28 cellular contexts compared by ENCODE assay signal in the genomic region with DNA sequence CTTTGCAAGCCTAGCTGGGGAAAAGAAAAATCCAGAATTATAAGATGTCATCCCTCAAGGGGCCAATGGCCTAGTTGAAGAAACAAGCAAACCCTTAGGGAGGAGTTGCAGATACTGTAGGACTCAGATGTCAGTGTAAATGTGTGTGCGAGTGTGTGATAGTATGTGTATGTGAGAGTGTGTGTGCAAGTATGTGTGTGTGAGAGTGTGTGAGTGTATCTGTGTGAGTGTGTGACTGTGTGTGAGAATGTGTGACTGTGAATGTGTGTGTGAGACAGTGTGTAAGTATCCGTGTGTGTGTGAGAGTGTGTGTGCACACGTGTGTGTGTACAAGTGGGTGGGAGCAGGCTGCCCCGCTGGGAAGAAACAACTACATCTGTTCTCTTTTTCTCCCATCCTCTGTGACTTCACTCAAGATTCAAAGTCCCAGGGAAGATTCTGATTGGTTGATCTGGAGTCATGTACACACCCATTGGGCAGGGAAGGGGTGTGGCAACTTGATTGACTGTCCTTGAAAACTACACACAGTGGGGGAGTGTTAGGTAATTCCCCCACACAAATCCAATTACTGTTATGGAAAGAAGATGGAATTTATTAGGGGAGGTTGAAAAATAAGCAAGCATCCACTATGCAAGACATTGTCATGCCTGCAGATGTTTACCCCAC. TPM values are rescaled to one million over a fixed set of nuclear protein-coding genes. Genes with fewer than 3 reads are reported as not detected.
DNase-seq lines count a peak whose midpoint lies in the region; ATAC-seq, FAIRE-seq and TF ChIP-seq lines count a peak whose summit lies in the region.
"Had no signal": no experiment of that assay in that cellular context is flagged by ENCODE, and none has a peak within 500 bp of the region (broad histone marks: within the 10 kb centered on the region; RNA-seq: fewer than 3 reads in every experiment).

No MANE protein-coding gene starts in this region.

- H3K9me3 ChIP-seq in HEK293 (ENCODE audit: control insufficient read depth, insufficient read depth, low read depth, low read length) (no peaks in the 10 kb centered on the region), GM12878 (replicated peaks; ENCODE audit: control insufficient read depth, insufficient read depth, low read length) (no peaks in the 10 kb centered on the region), Peyer's patch (no peaks in the 10 kb centered on the region)
- H3K9me3 ChIP-seq: BE2C had no signal

- no peaks in the 10 kb centered on the region for H4K20me1 ChIP-seq in GM12878 (ENCODE audit: control insufficient read depth, insufficient read depth)

- H2AFZ ChIP-seq in GM12878 (ENCODE audit: control insufficient read depth, low read depth, low read length): no peak overlapping the region

- H3K27me3 ChIP-seq in GM12878 (replicated peaks in 1 of 2; ENCODE audit: control insufficient read depth in 2 of 2, insufficient read depth in 2 of 2, low read length in 1 of 2) (no peaks in the 10 kb centered on the region), Peyer's patch (no peaks in the 10 kb centered on the region)
- H3K27me3 ChIP-seq: BE2C had no signal

- H3K79me2 ChIP-seq in GM12878 (ENCODE audit: control insufficient read depth, insufficient read depth, low read length): no peaks in the 10 kb centered on the region

- H3K4me3 ChIP-seq in HEK293 (ENCODE audit: low read depth, low read length): no peak overlapping the region
- H3K4me3 ChIP-seq in Jurkat, Clone E6-1 (ENCODE audit: low read length): no peak overlapping the region
- no peak overlapping the region for H3K4me3 ChIP-seq in GM12878
- no peak overlapping the region for H3K4me3 ChIP-seq in Peyer's patch

- in situ Hi-C loops in GM12878 (cut with MboI): no loop called here

- H3K4me1 ChIP-seq in HEK293 (ENCODE audit: control insufficient read depth, insufficient read depth, low read length) (peaks cover 11% of the 10 kb centered on the region), GM12878 (ENCODE audit: control insufficient read depth, insufficient read depth, low read length) (no peaks in the 10 kb centered on the region), Peyer's patch (no peaks in the 10 kb centered on the region)

- H3K9ac ChIP-seq in GM12878 (ENCODE audit: control insufficient read depth, insufficient read depth, low read length): no peak overlapping the region

- H3K27ac ChIP-seq in HEK293 (ENCODE audit: extremely low read depth, low read depth, low read length): no peak overlapping the region
- no peak overlapping the region for H3K27ac ChIP-seq in GM12878 (ENCODE audit: control insufficient read depth, insufficient read depth)
- no peak overlapping the region for H3K27ac ChIP-seq in Peyer's patch

- TF ChIP-seq CTCF in HEK293 (tag by site-specific recombination; IDR thresholded peaks at IDR 0.05) (no peak), GM12878 (IDR thresholded peaks at IDR 0.05 in 2 of 3, conservative IDR thresholded peaks at IDR 0.05 in 1 of 3; ENCODE audit: control insufficient read depth in 2 of 3, extremely low read depth in 1 of 3, insufficient read depth in 1 of 3, low read depth in 3 of 3, low read length in 3 of 3) (no peak), Peyer's patch (IDR thresholded peaks at IDR 0.05) (no peak)

- no TSS peak for BruUV-seq in GM12878 (replicated peaks; lab: Mats Ljungman, UMichigan)

- intact Hi-C loops in GM12878 (cut with micrococcal nuclease; ENCODE audit: unreplicated experiment): no loop called here

- CTCF ChIA-PET in HEK293 (lab: Yijun Ruan, JAX) (interaction anchor here (0.7 kb wide), 1 partner anchor 935 kb away, joined by 3 read pairs; no protein-coding TSS in a partner anchor), GM12878 (lab: Yijun Ruan, JAX) (no interaction called here)

- POLR2A ChIA-PET in HEK293 (lab: Yijun Ruan, JAX): no interaction called here
- POLR2A ChIA-PET in GM12878 (lab: Charles Lee): no interaction called here

- TF ChIP-seq EP300 in GM12878 (IDR thresholded peaks at IDR 0.05; ENCODE audit: borderline replicate concordance in 1 of 2, control insufficient read depth in 1 of 2, low read depth in 2 of 2, low read length in 2 of 2): no peak

- H3K4me2 ChIP-seq in GM12878 (ENCODE audit: control insufficient read depth, insufficient read depth): no peak overlapping the region

- no peaks in the 10 kb centered on the region for H3K36me3 ChIP-seq in HEK293 (ENCODE audit: control insufficient read depth in 2 of 2, insufficient read depth in 1 of 2, low read length in 2 of 2)
- H3K36me3 ChIP-seq in GM12878 (ENCODE audit: control insufficient read depth in 2 of 2, insufficient read depth in 2 of 2, low read length in 1 of 2): no peaks in the 10 kb centered on the region
- H3K36me3 ChIP-seq in Peyer's patch: no peaks in the 10 kb centered on the region
- H3K36me3 ChIP-seq: BE2C had no signal

- FAIRE-seq in GM12878 (lab: Jason Lieb, UNC): no peak
- peak; percentile 90 for FAIRE-seq in urothelium cell line (lab: Jason Lieb, UNC)

- TF ChIP-seq POLR2A in GM12878 (IDR thresholded peaks at IDR 0.05; ENCODE audit: low read depth, low read length) (no peak), Peyer's patch (IDR thresholded peaks at IDR 0.05) (no peak)

- DNase-seq in Jurkat, Clone E6-1 (ENCODE audit: low read depth, low spot score): peak; percentile 35
- DNase-seq in GM12878 (ENCODE audit: low read depth, low spot score) (no peak), urothelium cell line (ENCODE audit: low spot score) (no peak), Peyer's patch (no peak), T-helper 2 cell (no peak), germinal center (ENCODE audit: low spot score) (no peak)
- DNase-seq: ACHN; BE2C; CD8-positive, alpha-beta memory T cell; DMS153; GOT3; KG1; MM.1S; NCI-H1092; NCI-H1417 treated with DMSO at 0.1 percent for 48 hours; NCI-H187; NCI-H2081 treated with DMSO at 0.1 percent for 48 hours; NCI-H2171; NCI-H226; NCI-H510A; NCI-H69; SHP77 treated with DMSO at 0.1 percent for 48 hours; T-helper 1 cell had no signal

- SMC1A ChIA-PET in GM12878 (lab: Charles Lee; ENCODE audit: uncharacterized antibody, unreplicated experiment): no interaction called here

- RAD21 ChIA-PET in GM12878 (lab: Charles Lee; ENCODE audit: unreplicated experiment): no interaction called here

- no peak for TF ChIP-seq RAD21 in GM12878 (IDR thresholded peaks at IDR 0.05; ENCODE audit: insufficient read depth, low read depth, low read length)

- WGBS in GM12878 (ENCODE audit: insufficient coverage, insufficient replicate concordance, low lambda C conversion rate, missing lambda C conversion rate): 83% methylated on average over 4 of the region's 4 CpGs

- ATAC-seq in GM12878: no peak
- ATAC-seq: HCT116, Panc1 had no signal

TF ChIP-seq in HEK293, 187 proteins besides CTCF, POLR2A, EP300 and RAD21 (continues in another document):
- TF ChIP-seq ZNF155 (tag by site-specific recombination; IDR thresholded peaks at IDR 0.05): no peak
- TF ChIP-seq, protein P1, sequence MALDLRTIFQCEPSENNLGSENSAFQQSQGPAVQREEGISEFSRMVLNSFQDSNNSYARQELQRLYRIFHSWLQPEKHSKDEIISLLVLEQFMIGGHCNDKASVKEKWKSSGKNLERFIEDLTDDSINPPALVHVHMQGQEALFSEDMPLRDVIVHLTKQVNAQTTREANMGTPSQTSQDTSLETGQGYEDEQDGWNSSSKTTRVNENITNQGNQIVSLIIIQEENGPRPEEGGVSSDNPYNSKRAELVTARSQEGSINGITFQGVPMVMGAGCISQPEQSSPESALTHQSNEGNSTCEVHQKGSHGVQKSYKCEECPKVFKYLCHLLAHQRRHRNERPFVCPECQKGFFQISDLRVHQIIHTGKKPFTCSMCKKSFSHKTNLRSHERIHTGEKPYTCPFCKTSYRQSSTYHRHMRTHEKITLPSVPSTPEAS (tag by site-specific recombination; IDR thresholded peaks at IDR 0.05): peak; percentile 83
- 0 out of 2 replicates have a peak, but pooled peaks have one; percentile 34 for TF ChIP-seq YY2 (tag by site-specific recombination; IDR thresholded peaks at IDR 0.05)
- 0 out of 2 replicates have a peak, but pooled peaks have one; percentile 32 for TF ChIP-seq ZNF777 (tag by site-specific recombination; IDR thresholded peaks at IDR 0.05; ENCODE audit: borderline replicate concordance)

RNA-seq across cellular contexts. Expression of a gene that starts 40.7 kb away (rescaled TPM):
- polyA plus RNA-seq in Jurkat, Clone E6-1 (2012; ENCODE audit: insufficient read depth, insufficient read length): 51.0 TPM
- not detected in 2 replicates for total RNA-seq in GM12878 (2013; cell fraction: nucleolus; rRNA removed)
- total RNA-seq in GM12878 (2014; rRNA removed): not detected in 2 replicates
- total RNA-seq in GM12878 (2014; rRNA removed; fragmentation: Illumina TruSeq; extraction: Trizol): not detected in 2 replicates
- total RNA-seq in GM12878 (2021): not detected in 2 replicates
- polyA plus RNA-seq in GM12878 (2011; ENCODE audit: low read depth): not detected
- not detected in 2 replicates for polyA plus RNA-seq in GM12878 (2011; rRNA removed)
- not detected in 2 replicates for polyA plus RNA-seq in GM12878 (2011; cell fraction: cytosol; rRNA removed)
- not detected in 2 replicates for polyA plus RNA-seq in GM12878 (2011; cell fraction: nucleus; rRNA removed)
- polyA plus RNA-seq in GM12878 (2012): not detected in 2 replicates
- not detected in 2 replicates for polyA plus RNA-seq in GM12878 (2014; fragmentation: Illumina TruSeq; extraction: Trizol)
- not detected for polyA plus RNA-seq in GM12878 (2014; fragmentation: Nextera tagmentation; extraction: Ambion mirVana)
- not detected in 2 replicates for polyA plus RNA-seq in GM12878 (2014; rRNA removed)
- under 1 TPM in 1 of 2 experiments, not detected in 1; 0.05 TPM for polyA plus RNA-seq in GM12878 (2016; fragmentation: Nextera tagmentation; extraction: Ambion mirVana)
- polyA minus RNA-seq in GM12878 (2011; rRNA and poly(A)+ RNA removed): not detected in 2 replicates
- 1.3 TPM in 1 of 2 replicates, not detected in the other for polyA minus RNA-seq in GM12878 (2011; cell fraction: cytosol; rRNA and poly(A)+ RNA removed)
- not detected in 2 replicates for polyA minus RNA-seq in GM12878 (2011; cell fraction: nucleus; rRNA and poly(A)+ RNA removed)
- not detected for total RNA-seq in Peyer's patch
- total RNA-seq: CD8-positive, alpha-beta memory T cell; HT-29 had no signal
- polyA plus RNA-seq: CD14-positive monocyte; CD8-positive, alpha-beta memory T cell had no signal
